Comparison of ENCODE assay signal across 23 cellular contexts in the genomic region with DNA sequence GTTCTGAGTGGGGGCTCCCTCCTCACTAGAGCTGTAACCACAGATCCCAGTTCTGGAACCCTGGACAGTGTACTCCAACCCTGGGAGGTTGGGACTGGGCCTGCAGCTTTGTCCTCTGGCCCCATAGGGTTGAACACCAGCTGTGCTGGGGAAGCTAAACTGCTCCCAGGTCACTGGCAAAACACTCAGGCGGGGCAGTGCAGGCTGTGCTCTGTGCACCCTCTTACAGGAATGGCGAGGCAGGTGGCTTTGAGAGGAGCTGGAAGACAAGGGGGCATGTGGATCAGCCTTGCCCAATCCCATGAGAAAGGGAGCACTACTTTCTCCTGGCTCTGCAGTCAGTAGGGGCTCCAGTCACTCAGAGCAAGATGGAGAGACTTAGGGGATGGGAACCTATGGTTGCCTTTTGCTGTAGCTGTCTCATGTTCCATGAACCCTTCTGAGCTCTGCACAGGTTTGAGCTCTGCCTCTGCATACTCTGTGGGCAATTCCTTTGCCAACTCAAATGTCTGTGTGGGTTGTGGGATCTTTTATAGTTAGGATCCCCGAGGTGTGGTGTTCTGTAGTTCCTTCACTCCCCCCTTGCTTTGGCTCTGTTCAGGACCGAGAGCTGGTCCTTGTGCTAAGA.
DNase-seq lines count a peak whose midpoint lies in the region; ATAC-seq and TF ChIP-seq lines count a peak whose summit lies in the region.
"Had no signal": no experiment of that assay in that cellular context is flagged by ENCODE, and none has a peak within 500 bp of the region (broad histone marks: within the 10 kb centered on the region; RNA-seq: fewer than 3 reads in every experiment).

No MANE protein-coding gene starts in this region.

- BruUV-seq in PC-9 (replicated peaks; lab: Mats Ljungman, UMichigan) = no TSS peak

- no peak for TF ChIP-seq EP300 in SK-N-SH (IDR thresholded peaks at IDR 0.05; ENCODE audit: borderline replicate concordance in 1 of 2, low read depth in 1 of 2, low read length in 1 of 2)

- no peak for TF ChIP-seq RAD21 in SK-N-SH (IDR thresholded peaks at IDR 0.05; ENCODE audit: low read length)

- intact Hi-C loops in PC-9 (cut with micrococcal nuclease; ENCODE audit: unreplicated experiment) = no loop called here

- H3K79me2 ChIP-seq in SK-N-SH (ENCODE audit: insufficient read depth) (no peaks in the 10 kb centered on the region), PC-9 (ENCODE audit: low read depth) (no peaks in the 10 kb centered on the region)

- DNase-seq in SK-N-SH (no peak), myocyte (ENCODE audit: low read depth) (peak; percentile 16), epidermal melanocyte (ENCODE audit: insufficient read length, low spot score) (no peak), PC-9 (no peak), foreskin fibroblast (no peak)
- DNase-seq in stimulated activated effector memory CD8-positive, alpha-beta T cell treated with anti-CD3 and anti-CD28 coated beads, Interleukin-12 subunit alpha, Interleukin-12 subunit beta, amount 100 ng/mL, for 72 hours (ENCODE audit: low spot score in 2 of 2) = no peak
- DNase-seq: Calu3, DMS79 treated with DMSO at 0.1 percent for 48 hours, Karpas-422, MV-4-11, NCI-H1105, NCI-H1436 treated with DMSO at 0.1 percent for 48 hours, NCI-H187 treated with DMSO at 0.1 percent for 48 hours, NCI-H2171 treated with DMSO at 0.1 percent for 48 hours, NCI-H524, NCI-H748 treated with DMSO at 0.1 percent for 48 hours, Right ventricle myocardium superior, RPMI8226 had no signal

- H3F3A ChIP-seq in SK-N-SH (replicated peaks; ENCODE audit: insufficient read depth) (no peaks in the 10 kb centered on the region), PC-9 (ENCODE audit: insufficient read depth, low read depth) (no peaks in the 10 kb centered on the region)

- H3K4me1 Mint-ChIP-seq in stimulated activated effector memory CD8-positive, alpha-beta T cell treated with anti-CD3 and anti-CD28 coated beads, Interleukin-12 subunit alpha, Interleukin-12 subunit beta, amount 100 ng/mL, for 72 hours = no peaks in the 10 kb centered on the region

- H3K36me3 Mint-ChIP-seq in stimulated activated effector memory CD8-positive, alpha-beta T cell treated with anti-CD3 and anti-CD28 coated beads, Interleukin-12 subunit alpha, Interleukin-12 subunit beta, amount 100 ng/mL, for 72 hours = no peaks in the 10 kb centered on the region

- no peak overlapping the region for H3K9ac ChIP-seq in SK-N-SH

- no peak overlapping the region for H3K4me3 Mint-ChIP-seq in stimulated activated effector memory CD8-positive, alpha-beta T cell treated with anti-CD3 and anti-CD28 coated beads, Interleukin-12 subunit alpha, Interleukin-12 subunit beta, amount 100 ng/mL, for 72 hours

- ATAC-seq in SK-N-SH treated with all-trans-retinoic acid at 6 μM for 48 hours = peak; percentile 33; the same call in 2 of the 3 replicates
- peak; percentile 43 for ATAC-seq in stimulated activated effector memory CD8-positive, alpha-beta T cell treated with anti-CD3 and anti-CD28 coated beads, Interleukin-12 subunit alpha, Interleukin-12 subunit beta, amount 100 ng/mL, for 72 hours
- no peak for ATAC-seq in GM18511 (IDR thresholded peaks at IDR 0.05; ENCODE audit: unreplicated experiment)

- CTCF ChIA-PET in SK-N-SH (lab: Yijun Ruan, JAX) = interaction anchor here (1.3 to 4.8 kb wide), 3 partner anchors 8 to 384 kb away, joined by 4 to 19 read pairs (median 7); no protein-coding TSS in a partner anchor
- CTCF ChIA-PET in PC-9 (lab: Charles Lee) = no interaction called here

- no peak overlapping the region for H3K27ac Mint-ChIP-seq in stimulated activated effector memory CD8-positive, alpha-beta T cell treated with anti-CD3 and anti-CD28 coated beads, Interleukin-12 subunit alpha, Interleukin-12 subunit beta, amount 100 ng/mL, for 72 hours

- no peak overlapping the region for H3K4me3 ChIP-seq in SK-N-SH (ENCODE audit: low read depth in 2 of 2, low read length in 1 of 2)
- no peak overlapping the region for H3K4me3 ChIP-seq in PC-9
- no peak overlapping the region for H3K4me3 ChIP-seq in foreskin fibroblast (ENCODE audit: low read depth in 1 of 2, low read length in 2 of 2)
- H3K4me3 ChIP-seq: SJSA1 had no signal

- H3K27ac ChIP-seq in SK-N-SH (ENCODE audit: low read depth in 2 of 2, low read length in 1 of 2) = no peak overlapping the region
- no peak overlapping the region for H3K27ac ChIP-seq in PC-9
- H3K27ac ChIP-seq: 22Rv1, HL-60, SJSA1 had no signal

- WGBS in SK-N-SH (ENCODE audit: low lambda C conversion rate) = 44% methylated on average over 3 of the region's 4 CpGs

- H3K4me1 ChIP-seq in SK-N-SH (ENCODE audit: control insufficient read depth in 1 of 2, insufficient read depth in 2 of 2, low read depth in 1 of 2, low read length in 1 of 2) = no peaks in the 10 kb centered on the region
- no peaks in the 10 kb centered on the region for H3K4me1 ChIP-seq in PC-9 (replicated peaks; ENCODE audit: insufficient read depth)
- H3K4me1 ChIP-seq: SJSA1 had no signal

- H3K27me3 ChIP-seq in SK-N-SH (ENCODE audit: insufficient read depth) (no peaks in the 10 kb centered on the region), PC-9 (ENCODE audit: insufficient read depth, low read depth) (no peaks in the 10 kb centered on the region)
- H3K27me3 ChIP-seq: SJSA1 had no signal

- H2AFZ ChIP-seq in SK-N-SH (ENCODE audit: low read depth) (no peak overlapping the region), PC-9 (no peak overlapping the region)

- H3K9me3 Mint-ChIP-seq in stimulated activated effector memory CD8-positive, alpha-beta T cell treated with anti-CD3 and anti-CD28 coated beads, Interleukin-12 subunit alpha, Interleukin-12 subunit beta, amount 100 ng/mL, for 72 hours = no peaks in the 10 kb centered on the region

- no peaks in the 10 kb centered on the region for H4K20me1 ChIP-seq in SK-N-SH (ENCODE audit: insufficient read depth)
- H4K20me1 ChIP-seq in PC-9 (ENCODE audit: insufficient read depth) = no peaks in the 10 kb centered on the region

- H3K36me3 ChIP-seq in SK-N-SH (replicated peaks in 1 of 2; ENCODE audit: control insufficient read depth in 1 of 2, insufficient read depth in 2 of 2, low read length in 1 of 2) (no peaks in the 10 kb centered on the region), PC-9 (ENCODE audit: low read depth) (no peaks in the 10 kb centered on the region)
- H3K36me3 ChIP-seq: SJSA1 had no signal

- POLR2A ChIA-PET in SK-N-SH (lab: Yijun Ruan, JAX) (no interaction called here), PC-9 (lab: Charles Lee; ENCODE audit: unreplicated experiment) (interaction anchor here (0.5 kb wide), 1 partner anchor 333 kb away, joined by 3 read pairs; no protein-coding TSS in a partner anchor)

- TF ChIP-seq CTCF in SK-N-SH (IDR thresholded peaks at IDR 0.05) (no peak), PC-9 (conservative IDR thresholded peaks at IDR 0.05) (no peak), foreskin fibroblast (IDR thresholded peaks at IDR 0.05; ENCODE audit: low read depth, low read length) (no peak)

- H3K9me3 ChIP-seq in SK-N-SH = no peaks in the 10 kb centered on the region
- no peaks in the 10 kb centered on the region for H3K9me3 ChIP-seq in PC-9 (ENCODE audit: insufficient read depth, low read depth)
- H3K9me3 ChIP-seq: SJSA1 had no signal

- H3K4me2 ChIP-seq in SK-N-SH = no peak overlapping the region
- H3K4me2 ChIP-seq in PC-9 = no peak overlapping the region

- H3K9me2 ChIP-seq in SK-N-SH = no peaks in the 10 kb centered on the region
- no peaks in the 10 kb centered on the region for H3K9me2 ChIP-seq in PC-9 (ENCODE audit: insufficient read depth)

TF ChIP-seq in SK-N-SH treated with all-trans-retinoic acid at 6 μM for 48 hours, 23 proteins besides CTCF, POLR2A, EP300 and RAD21 (continues in another document):
- TF ChIP-seq, protein P1, sequence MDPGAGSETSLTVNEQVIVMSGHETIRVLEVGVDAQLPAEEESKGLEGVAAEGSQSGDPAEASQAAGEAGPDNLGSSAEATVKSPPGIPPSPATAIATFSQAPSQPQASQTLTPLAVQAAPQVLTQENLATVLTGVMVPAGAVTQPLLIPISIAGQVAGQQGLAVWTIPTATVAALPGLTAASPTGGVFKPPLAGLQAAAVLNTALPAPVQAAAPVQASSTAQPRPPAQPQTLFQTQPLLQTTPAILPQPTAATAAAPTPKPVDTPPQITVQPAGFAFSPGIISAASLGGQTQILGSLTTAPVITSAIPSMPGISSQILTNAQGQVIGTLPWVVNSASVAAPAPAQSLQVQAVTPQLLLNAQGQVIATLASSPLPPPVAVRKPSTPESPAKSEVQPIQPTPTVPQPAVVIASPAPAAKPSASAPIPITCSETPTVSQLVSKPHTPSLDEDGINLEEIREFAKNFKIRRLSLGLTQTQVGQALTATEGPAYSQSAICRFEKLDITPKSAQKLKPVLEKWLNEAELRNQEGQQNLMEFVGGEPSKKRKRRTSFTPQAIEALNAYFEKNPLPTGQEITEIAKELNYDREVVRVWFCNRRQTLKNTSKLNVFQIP (CRISPR knock-in tag; IDR thresholded peaks at IDR 0.05; ENCODE audit: borderline replicate concordance, low read depth) = no peak
- no peak for TF ChIP-seq OSR1 (CRISPR knock-in tag; IDR thresholded peaks at IDR 0.05)

TF ChIP-seq in SK-N-SH, 30 proteins besides CTCF, POLR2A, EP300 and RAD21:
- no peak for TF ChIP-seq CHD2 (IDR thresholded peaks at IDR 0.05; ENCODE audit: low read length, partially characterized antibody)
- TF ChIP-seq, protein P2, sequence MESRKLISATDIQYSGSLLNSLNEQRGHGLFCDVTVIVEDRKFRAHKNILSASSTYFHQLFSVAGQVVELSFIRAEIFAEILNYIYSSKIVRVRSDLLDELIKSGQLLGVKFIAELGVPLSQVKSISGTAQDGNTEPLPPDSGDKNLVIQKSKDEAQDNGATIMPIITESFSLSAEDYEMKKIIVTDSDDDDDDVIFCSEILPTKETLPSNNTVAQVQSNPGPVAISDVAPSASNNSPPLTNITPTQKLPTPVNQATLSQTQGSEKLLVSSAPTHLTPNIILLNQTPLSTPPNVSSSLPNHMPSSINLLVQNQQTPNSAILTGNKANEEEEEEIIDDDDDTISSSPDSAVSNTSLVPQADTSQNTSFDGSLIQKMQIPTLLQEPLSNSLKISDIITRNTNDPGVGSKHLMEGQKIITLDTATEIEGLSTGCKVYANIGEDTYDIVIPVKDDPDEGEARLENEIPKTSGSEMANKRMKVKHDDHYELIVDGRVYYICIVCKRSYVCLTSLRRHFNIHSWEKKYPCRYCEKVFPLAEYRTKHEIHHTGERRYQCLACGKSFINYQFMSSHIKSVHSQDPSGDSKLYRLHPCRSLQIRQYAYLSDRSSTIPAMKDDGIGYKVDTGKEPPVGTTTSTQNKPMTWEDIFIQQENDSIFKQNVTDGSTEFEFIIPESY (IDR thresholded peaks at IDR 0.05; ENCODE audit: borderline replicate concordance, low read depth) = no peak
- TF ChIP-seq TCF12 (IDR thresholded peaks at IDR 0.05) = no peak
- TF ChIP-seq ELF1 (IDR thresholded peaks at IDR 0.05) = no peak
- TF ChIP-seq TEAD4 (IDR thresholded peaks at IDR 0.05; ENCODE audit: borderline replicate concordance, insufficient read depth) = no peak
- no peak for TF ChIP-seq NRF1 (IDR thresholded peaks at IDR 0.05; ENCODE audit: low read depth, low read length)
TF ChIP-seq in SK-N-SH: peak in this region for 0.
